Comparison of ENCODE assay signal across 24 cellular contexts in the genomic region with DNA sequence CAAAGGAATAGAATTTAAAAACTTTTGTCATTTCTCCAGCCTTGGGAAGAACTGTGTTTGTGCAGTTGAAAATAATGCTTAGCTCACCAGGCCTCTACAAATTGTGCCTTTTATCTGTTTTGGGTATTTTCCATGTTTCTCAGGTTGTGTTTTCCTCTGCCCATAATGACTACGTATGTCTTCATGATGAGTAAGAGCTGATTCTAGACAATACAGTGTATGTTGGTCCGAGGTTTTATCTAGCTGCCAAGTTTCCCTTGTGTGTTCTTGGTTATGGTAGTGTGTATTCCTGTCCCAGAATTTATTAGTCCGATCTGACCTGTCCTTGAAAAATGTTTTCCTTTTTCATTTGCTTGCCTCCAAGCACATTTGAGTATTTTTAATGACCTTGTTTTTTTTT.
DNase-seq lines count a peak whose midpoint lies in the region; ATAC-seq, FAIRE-seq and TF ChIP-seq lines count a peak whose summit lies in the region.
"Had no signal": no experiment of that assay in that cellular context is flagged by ENCODE, and none has a peak within 500 bp of the region (broad histone marks: within the 10 kb centered on the region; RNA-seq: fewer than 3 reads in every experiment).

No MANE protein-coding gene starts in this region.

- peaks cover 4% of the 10 kb centered on the region for H3K4me1 Mint-ChIP-seq in HFFc6 (ENCODE audit: low read depth)
- H3K4me1 Mint-ChIP-seq: activated CD8-positive, alpha-beta memory T cell treated with anti-CD3 and anti-CD28 coated beads, Interleukin-2, amount 10 ng/mL, durations not matched to agents 7 days and 5 days had no signal

- H3K9me3 ChIP-seq in A549, result no peaks in the 10 kb centered on the region
- H3K9me3 ChIP-seq in colonic mucosa, result no peaks in the 10 kb centered on the region
- H3K9me3 ChIP-seq: right atrium auricular region, transverse colon had no signal

- POLR2A ChIA-PET in A549 (lab: Yijun Ruan, JAX), result no interaction called here

- H3K4me2 ChIP-seq in A549, result no peak overlapping the region
- H3K4me2 ChIP-seq: KMS-11 had no signal

- no peak overlapping the region for H3K4me3 ChIP-seq in A549
- no peak overlapping the region for H3K4me3 ChIP-seq in fibroblast of mammary gland (ENCODE audit: control insufficient read depth, low read depth, low read length)
- H3K4me3 ChIP-seq in colonic mucosa, result no peak overlapping the region
- H3K4me3 ChIP-seq: right atrium auricular region, transverse colon had no signal

- H3K36me3 ChIP-seq in colonic mucosa, result no peaks in the 10 kb centered on the region
- H3K36me3 ChIP-seq: right atrium auricular region, transverse colon, WERI-Rb-1 had no signal

- no peak for TF ChIP-seq POLR2A in A549 (IDR thresholded peaks at IDR 0.05; ENCODE audit: low read length)

- intact Hi-C loops in colonic mucosa (cut with DNase I), result no loop called here

- H3K27ac ChIP-seq in A549, result no peak overlapping the region
- H3K27ac ChIP-seq in colonic mucosa, result no peak overlapping the region
- H3K27ac ChIP-seq: KMS-11, right atrium auricular region, transverse colon, WERI-Rb-1 had no signal

- no peak overlapping the region for H3K27ac Mint-ChIP-seq in HFFc6
- H3K27ac Mint-ChIP-seq: activated CD8-positive, alpha-beta memory T cell treated with anti-CD3 and anti-CD28 coated beads, Interleukin-2, amount 10 ng/mL, durations not matched to agents 7 days and 5 days; activated naive CD4-positive, alpha-beta T cell treated with anti-CD3 and anti-CD28 coated beads for 36 hours; activated T-cell treated with anti-CD3 and anti-CD28 coated beads, Interleukin-2, amount 50 U/mL, for 72 hours had no signal

- H3K4me1 ChIP-seq in A549, result no peaks in the 10 kb centered on the region
- no peaks in the 10 kb centered on the region for H3K4me1 ChIP-seq in colonic mucosa
- H3K4me1 ChIP-seq: right atrium auricular region, transverse colon had no signal

- H3K27me3 ChIP-seq in colonic mucosa, result no peaks in the 10 kb centered on the region
- H3K27me3 ChIP-seq: right atrium auricular region, transverse colon had no signal

- no peak overlapping the region for H3K4me3 Mint-ChIP-seq in HFFc6
- H3K4me3 Mint-ChIP-seq: activated CD8-positive, alpha-beta memory T cell treated with anti-CD3 and anti-CD28 coated beads, Interleukin-2, amount 10 ng/mL, durations not matched to agents 7 days and 5 days; activated naive CD4-positive, alpha-beta T cell treated with anti-CD3 and anti-CD28 coated beads for 36 hours; activated T-cell treated with anti-CD3 and anti-CD28 coated beads, Interleukin-2, amount 50 U/mL, for 72 hours had no signal

- TF ChIP-seq EP300 in A549 (IDR thresholded peaks at IDR 0.05), result no peak

- no peaks in the 10 kb centered on the region for H3K9me3 Mint-ChIP-seq in HFFc6
- H3K9me3 Mint-ChIP-seq: activated naive CD4-positive, alpha-beta T cell treated with anti-CD3 and anti-CD28 coated beads for 36 hours; activated T-cell treated with anti-CD3 and anti-CD28 coated beads, Interleukin-2, amount 50 U/mL, for 72 hours had no signal

- ATAC-seq in A549, result no peak
- ATAC-seq: activated CD8-positive, alpha-beta memory T cell treated with anti-CD3 and anti-CD28 coated beads, Interleukin-2, amount 10 ng/mL, durations not matched to agents 7 days and 5 days; left cardiac atrium; SK-N-SH treated with all-trans-retinoic acid at 6 μM for 48 hours had no signal

- peak; percentile 18 for FAIRE-seq in A549 (lab: Jason Lieb, UNC)
- FAIRE-seq: A204.1, endometrium, H1 had no signal

- CTCF ChIA-PET in A549 (lab: Yijun Ruan, JAX), result interaction anchor here (0.6 to 1.6 kb wide), 2 partner anchors 10 to 658 kb away, joined by 3 read pairs; no protein-coding TSS in a partner anchor

- H3K27me3 Mint-ChIP-seq in HFFc6 (ENCODE audit: insufficient read depth), result no peaks in the 10 kb centered on the region
- H3K27me3 Mint-ChIP-seq: activated CD8-positive, alpha-beta memory T cell treated with anti-CD3 and anti-CD28 coated beads, Interleukin-2, amount 10 ng/mL, durations not matched to agents 7 days and 5 days had no signal

- no peaks in the 10 kb centered on the region for H3K36me3 Mint-ChIP-seq in HFFc6 (ENCODE audit: low read depth)
- H3K36me3 Mint-ChIP-seq: activated CD8-positive, alpha-beta memory T cell treated with anti-CD3 and anti-CD28 coated beads, Interleukin-2, amount 10 ng/mL, durations not matched to agents 7 days and 5 days had no signal

- TF ChIP-seq RAD21 in A549 (conservative IDR thresholded peaks at IDR 0.05 in 1 of 2, IDR thresholded peaks at IDR 0.05 in 1 of 2), result no peak

- 34% methylated on average over 3 of the region's 3 CpGs for WGBS in A549 (ENCODE audit: missing lambda C conversion rate)

- H3K9ac ChIP-seq in colonic mucosa (ENCODE audit: low read depth in 2 of 2, low read length in 2 of 2), result no peak overlapping the region
- H3K9ac ChIP-seq: KMS-11 had no signal

- no peak for DNase-seq in A549 (ENCODE audit: low read depth in 1 of 2, low spot score in 1 of 2)
- DNase-seq in HFFc6, result peak; percentile 19
- peak; percentile 22 for DNase-seq in astrocyte of the hippocampus (ENCODE audit: low read depth, low spot score)
- peak; percentile 74 for DNase-seq in fibroblast of mammary gland (ENCODE audit: low read depth)
- no peak for DNase-seq in NCI-H187 treated with DMSO at 0.1 percent for 48 hours (lab: John Stamatoyannopoulos, UW)
- DNase-seq in NCI-H345 (lab: John Stamatoyannopoulos, UW), result no peak
- DNase-seq in epidermal melanocyte (ENCODE audit: insufficient read length, low spot score), result no peak
- DNase-seq in colonic mucosa, result no peak
- DNase-seq: activated CD8-positive, alpha-beta memory T cell treated with anti-CD3 and anti-CD28 coated beads, Interleukin-2, amount 10 ng/mL, durations not matched to agents 7 days and 5 days; activated naive CD4-positive, alpha-beta T cell treated with anti-CD3 and anti-CD28 coated beads for 36 hours; activated T-cell treated with anti-CD3 and anti-CD28 coated beads, Interleukin-2, amount 50 U/mL, for 72 hours; amniotic stem cell; central memory CD4-positive, alpha-beta T cell; head of caudate nucleus; left cardiac atrium; NCI-H1417 treated with DMSO at 0.1 percent for 48 hours; transverse colon; WERI-Rb-1 had no signal

- no peak for TF ChIP-seq CTCF in A549 (IDR thresholded peaks at IDR 0.05)
- TF ChIP-seq CTCF in HFFc6 (IDR thresholded peaks at IDR 0.05), result no peak
- no peak for TF ChIP-seq CTCF in fibroblast of mammary gland (conservative IDR thresholded peaks at IDR 0.05; ENCODE audit: control insufficient read depth, insufficient read depth, low read depth, low read length)
- TF ChIP-seq CTCF in colonic mucosa (IDR thresholded peaks at IDR 0.05), result no peak

TF ChIP-seq in A549, 52 proteins besides CTCF, POLR2A, EP300 and RAD21:
- TF ChIP-seq ZFP36 (IDR thresholded peaks at IDR 0.05; ENCODE audit: borderline replicate concordance, partially characterized antibody) (no peak), NR3C1 (IDR thresholded peaks at IDR 0.05) (no peak), EHF (CRISPR knock-in tag; IDR thresholded peaks at IDR 0.05) (no peak)

Comparison
In these comparisons a context has a peak if more than half of its experiments do, and no peak if none do; other contexts are left out.
1. DNase-seq: peak in HFFc6 (single experiment), astrocyte of the hippocampus (single experiment) and fibroblast of mammary gland (single experiment); none in A549 (0 of 2), NCI-H187 treated with DMSO at 0.1 percent for 48 hours (single experiment), NCI-H345 (single experiment), epidermal melanocyte (single experiment) and colonic mucosa (single experiment).